In genomic region chr4:150970685-150971151, GRCh38 we compare ENCODE assay signal across 15 cellular contexts. TPM values are rescaled to one million over a fixed set of nuclear protein-coding genes. Genes with fewer than 3 reads are reported as not detected.
A peak's percentile ranks its signal among the peaks of the same experiment; 100 is the strongest.
DNase-seq lines count a peak whose midpoint lies in the region; ATAC-seq, FAIRE-seq and TF ChIP-seq lines count a peak whose summit lies in the region.
"Had no signal": no experiment of that assay in that cellular context is flagged by ENCODE, and none has a peak within 500 bp of the region (broad histone marks: within the 10 kb centered on the region; RNA-seq: fewer than 3 reads in every experiment).

No MANE protein-coding gene starts in this region.

- peak overlapping the region; percentile 89 for H3K27ac Mint-ChIP-seq in activated T-cell treated with anti-CD3 and anti-CD28 coated beads, Interleukin-2, amount 50 U/mL, for 24 hours

- peaks cover 3% of the 10 kb centered on the region for H4K20me1 ChIP-seq in keratinocyte (ENCODE audit: control insufficient read depth, extremely low read depth, insufficient read depth, low read length)

- H3K4me2 ChIP-seq in keratinocyte (ENCODE audit: control insufficient read depth, extremely low read depth, insufficient read depth, low read depth, low read length) = no peak overlapping the region

- no peaks in the 10 kb centered on the region for H3K36me3 ChIP-seq in keratinocyte (ENCODE audit: control insufficient read depth in 2 of 2, extremely low read depth in 1 of 2, insufficient read depth in 2 of 2, low read length in 2 of 2)
- H3K36me3 ChIP-seq: cardiac muscle cell, esophagus squamous epithelium had no signal

- TF ChIP-seq CTCF in keratinocyte (optimal IDR thresholded peaks at IDR 0.05 in 1 of 3, IDR thresholded peaks at IDR 0.05 in 1 of 3, conservative IDR thresholded peaks at IDR 0.05 in 1 of 3; ENCODE audit: extremely low read depth in 1 of 3, insufficient read depth in 2 of 3, low read length in 3 of 3) (no peak), omental fat pad (IDR thresholded peaks at IDR 0.05) (no peak)

- no peaks in the 10 kb centered on the region for H3K9me3 Mint-ChIP-seq in activated T-cell treated with anti-CD3 and anti-CD28 coated beads, Interleukin-2, amount 50 U/mL, for 24 hours

- no peak overlapping the region for H3K4me3 ChIP-seq in keratinocyte (ENCODE audit: control insufficient read depth in 2 of 3, extremely low read depth in 1 of 3, insufficient read depth in 2 of 3, low read depth in 1 of 3, low read length in 3 of 3)
- H3K4me3 ChIP-seq: cardiac muscle cell, esophagus squamous epithelium had no signal

- H3K4me1 ChIP-seq in keratinocyte (ENCODE audit: control insufficient read depth, extremely low read depth, insufficient read depth, low read length) = no peaks in the 10 kb centered on the region

- H3K27ac ChIP-seq in keratinocyte (ENCODE audit: control insufficient read depth, insufficient read depth, low read length) = no peak overlapping the region
- H3K27ac ChIP-seq: cardiac muscle cell, esophagus squamous epithelium had no signal

- no peak overlapping the region for H3K9ac ChIP-seq in keratinocyte (ENCODE audit: control insufficient read depth, extremely low read depth, insufficient read depth, low read length)

- peaks cover 76% of the 10 kb centered on the region for H3K4me1 Mint-ChIP-seq in activated T-cell treated with anti-CD3 and anti-CD28 coated beads, Interleukin-2, amount 50 U/mL, for 24 hours (ENCODE audit: low read depth)

- no peaks in the 10 kb centered on the region for H3K27me3 Mint-ChIP-seq in activated T-cell treated with anti-CD3 and anti-CD28 coated beads, Interleukin-2, amount 50 U/mL, for 24 hours

- H3K9me3 ChIP-seq in keratinocyte (ENCODE audit: control insufficient read depth, low read depth, low read length) = no peaks in the 10 kb centered on the region
- H3K9me3 ChIP-seq: esophagus squamous epithelium had no signal

- DNase-seq in activated T-cell treated with anti-CD3 and anti-CD28 coated beads, Interleukin-2, amount 50 U/mL, for 24 hours = no peak
- DNase-seq in activated T-cell treated with anti-CD3 and anti-CD28 coated beads, Interleukin-2, amount 50 U/mL, for 1 hour = no peak
- DNase-seq in keratinocyte (ENCODE audit: low read depth, low spot score) (no peak), omental fat pad (ENCODE audit: low spot score) (no peak), HPDE6-E6E7 (ENCODE audit: extremely low spot score) (no peak)
- DNase-seq in activated effector memory CD4-positive, alpha-beta T cell treated with anti-CD3 and anti-CD28 coated beads, Interleukin-2, amount 50 U/mL, for 16 hours = no peak
- DNase-seq: ACHN, esophagus squamous epithelium, IMR-90, NCI-H187, PC-3 had no signal

- FAIRE-seq in keratinocyte (lab: Jason Lieb, UNC) = peak; percentile 66
- FAIRE-seq: H1 had no signal

- peaks cover 26% of the 10 kb centered on the region for H3K36me3 Mint-ChIP-seq in activated T-cell treated with anti-CD3 and anti-CD28 coated beads, Interleukin-2, amount 50 U/mL, for 24 hours (ENCODE audit: low read depth)

- no peaks in the 10 kb centered on the region for H3K9me1 ChIP-seq in keratinocyte (ENCODE audit: control insufficient read depth, extremely low read depth, insufficient read depth, low read length)

- peaks cover 65% of the 10 kb centered on the region for H3K79me2 ChIP-seq in keratinocyte (ENCODE audit: control insufficient read depth, insufficient read depth, low read length)

- H3K4me3 Mint-ChIP-seq in activated T-cell treated with anti-CD3 and anti-CD28 coated beads, Interleukin-2, amount 50 U/mL, for 24 hours = peak overlapping the region; percentile 6

- peak; percentile 63 for ATAC-seq in GM21529 (IDR thresholded peaks at IDR 0.05; ENCODE audit: unreplicated experiment)
- peak; percentile 59 for ATAC-seq in HG03135 (IDR thresholded peaks at IDR 0.05; ENCODE audit: unreplicated experiment)
- no peak for ATAC-seq in omental fat pad (ENCODE audit: low FRiP score)
- ATAC-seq: PC-3 had no signal

- dilution Hi-C loops in keratinocyte (cut with MboI; ENCODE audit: extremely low pct_ligation_motif_present, low sequenced_read_pairs) = no loop called here

- H3K27me3 ChIP-seq in keratinocyte (ENCODE audit: control insufficient read depth, extremely low read depth, insufficient read depth, low read length) = no peaks in the 10 kb centered on the region
- H3K27me3 ChIP-seq: cardiac muscle cell, esophagus squamous epithelium had no signal

- no peak overlapping the region for H2AFZ ChIP-seq in keratinocyte (ENCODE audit: control insufficient read depth, low read length)

RNA-seq across cellular contexts. Expression of gene LRBA, which starts 44.4 kb away (rescaled TPM):
- 35.6 to 39.8 TPM (median 37.9 TPM) in 3 replicates for polyA plus RNA-seq in keratinocyte
- polyA plus RNA-seq in keratinocyte (2011; ENCODE audit: low read depth) = 19.3 TPM
- 17.7 and 23.2 TPM in 2 replicates for polyA plus RNA-seq in keratinocyte (2011; cell fraction: cytosol; rRNA removed)
- 77.8 and 84.2 TPM in 2 replicates for polyA plus RNA-seq in keratinocyte (2011; cell fraction: nucleus; rRNA removed)
- polyA plus RNA-seq in keratinocyte (2012; ENCODE audit: low replicate concordance) = 24.8 and 37.1 TPM in 2 replicates
- polyA minus RNA-seq in keratinocyte = 68.6 to 233 TPM (median 167 TPM) in 3 replicates
- polyA minus RNA-seq in keratinocyte (2011; cell fraction: cytosol; rRNA and poly(A)+ RNA removed) = 38.6 TPM
- 174 and 310 TPM in 2 replicates for polyA minus RNA-seq in keratinocyte (2011; cell fraction: nucleus; rRNA and poly(A)+ RNA removed)
- 10 to 100 TPM; 28.0 to 51.5 (median 30.9) TPM for total RNA-seq in omental fat pad
